24 cellular contexts compared by ENCODE assay signal in the genomic region with DNA sequence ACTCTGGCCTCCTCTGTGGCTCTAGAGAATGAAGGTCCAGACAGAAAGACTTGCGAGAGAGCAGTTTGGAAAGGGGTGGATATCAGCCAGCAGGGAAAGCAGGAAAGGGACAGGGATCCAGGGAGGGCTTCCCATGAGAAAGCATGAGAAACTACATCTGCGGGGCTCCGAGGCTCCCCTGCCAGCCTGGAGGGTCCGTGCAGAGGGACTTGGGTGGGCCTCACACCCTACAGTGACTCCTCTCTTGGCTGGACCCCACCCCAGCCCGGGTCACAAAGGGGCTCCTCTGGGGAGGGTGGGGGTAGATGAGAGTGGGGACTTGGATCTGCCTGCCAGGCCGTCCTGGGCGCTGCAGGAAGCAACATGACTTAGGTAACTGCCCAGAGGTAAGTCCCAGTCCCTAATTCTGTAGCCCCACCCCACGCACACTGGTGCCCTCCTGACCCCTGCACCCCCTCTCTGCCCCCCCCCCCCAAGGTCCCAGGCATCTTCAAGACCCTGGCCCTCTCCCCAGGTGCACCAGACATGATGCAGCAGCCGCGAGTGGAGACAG. TPM values are rescaled to one million over a fixed set of nuclear protein-coding genes. Genes with fewer than 3 reads are reported as not detected.
DNase-seq lines count a peak whose midpoint lies in the region; ATAC-seq and TF ChIP-seq lines count a peak whose summit lies in the region.
"Had no signal": no experiment of that assay in that cellular context is flagged by ENCODE, and none has a peak within 500 bp of the region (broad histone marks: within the 10 kb centered on the region; RNA-seq: fewer than 3 reads in every experiment).

TMEM239 (plus strand) TSS at position 335 of the 553 bp plus-strand sequence; CDS start at position 526, 191 bp downstream.

- no peaks in the 10 kb centered on the region for H4K20me1 ChIP-seq in PC-3 (ENCODE audit: low read length)
- no peaks in the 10 kb centered on the region for H4K20me1 ChIP-seq in fibroblast of lung (ENCODE audit: control insufficient read depth, extremely low read depth, insufficient read depth, low read length)

- H3K9me3 ChIP-seq in PC-3 (ENCODE audit: low read length) (no peaks in the 10 kb centered on the region), fibroblast of lung (ENCODE audit: control insufficient read depth, insufficient read depth, low read depth, low read length) (no peaks in the 10 kb centered on the region), sigmoid colon (peaks cover 0 to 9% (median 0%) of the 10 kb centered on the region in 4 donors)
- H3K9me3 ChIP-seq: upper lobe of left lung had no signal

- intact Hi-C loops in PC-3 (cut with micrococcal nuclease) = no loop called here
- intact Hi-C loops in sigmoid colon (cut with DNase I) = no loop called here

- CTCF ChIA-PET in PC-3 (lab: Charles Lee) = no interaction called here

- H3K9ac ChIP-seq in PC-3 (ENCODE audit: low read length) = peak within 1 kb of the TSS; percentile 26; the same call in 1 of the 2 replicates
- H3K9ac ChIP-seq in fibroblast of lung (ENCODE audit: insufficient read depth, low read length) = no peak within 1 kb of the TSS

- WGBS in sigmoid colon, 2 donors = 78 to 89% methylated on average over 10 of the region's 10 CpGs

- no peak within 1 kb of the TSS for H3K4me3 Mint-ChIP-seq in stimulated activated memory B cell treated with anti-CD40 and anti-IgM and Interleukin-4, amounts not matched to agents 10 μg/mL and 1 μg/mL and 100 μg/mL, for 72 hours
- H3K4me3 Mint-ChIP-seq: CD4-positive, alpha-beta T cell; effector memory CD8-positive, alpha-beta T cell had no signal

- BruUV-seq in PC-3 (replicated peaks; lab: Mats Ljungman, UMichigan) = no TSS peak

- no peak for TF ChIP-seq POLR2A in sigmoid colon (IDR thresholded peaks at IDR 0.05)

- POLR2A ChIA-PET in PC-3 (lab: Charles Lee; ENCODE audit: unreplicated experiment) = no interaction called here

- no peaks in the 10 kb centered on the region for H3K27me3 ChIP-seq in PC-3 (ENCODE audit: low read length)
- peaks cover 7% of the 10 kb centered on the region for H3K27me3 ChIP-seq in fibroblast of lung (ENCODE audit: control insufficient read depth, insufficient read depth, low read length)
- H3K27me3 ChIP-seq in sigmoid colon = peaks cover 6 to 47% (median 27%) of the 10 kb centered on the region in 3 donors

- peaks cover 8% of the 10 kb centered on the region for H3K4me1 Mint-ChIP-seq in stimulated activated memory B cell treated with anti-CD40 and anti-IgM and Interleukin-4, amounts not matched to agents 10 μg/mL and 1 μg/mL and 100 μg/mL, for 72 hours

- peak within 1 kb of the TSS; percentile 75; the same call in 1 of the 2 replicates for H3K4me2 ChIP-seq in PC-3 (ENCODE audit: low read length)
- no peak within 1 kb of the TSS for H3K4me2 ChIP-seq in fibroblast of lung (ENCODE audit: extremely low read depth, insufficient read depth, low read length)

- TF ChIP-seq CTCF in PC-3 (conservative IDR thresholded peaks at IDR 0.05; ENCODE audit: low read depth, low read length) (no peak), fibroblast of lung (conservative IDR thresholded peaks at IDR 0.05 in 1 of 2, IDR thresholded peaks at IDR 0.05 in 1 of 2; ENCODE audit: low read depth in 1 of 2, low read length in 2 of 2) (no peak), sigmoid colon (IDR thresholded peaks at IDR 0.05) (no peak)

- H2AFZ ChIP-seq in PC-3 (ENCODE audit: low read length) (no peak within 1 kb of the TSS), fibroblast of lung (ENCODE audit: low read length) (no peak within 1 kb of the TSS)

- no peaks in the 10 kb centered on the region for H3K9me2 ChIP-seq in PC-3 (replicated peaks; ENCODE audit: low read length)

- H3K27ac Mint-ChIP-seq in stimulated activated memory B cell treated with anti-CD40 and anti-IgM and Interleukin-4, amounts not matched to agents 10 μg/mL and 1 μg/mL and 100 μg/mL, for 72 hours = no peak within 1 kb of the TSS
- H3K27ac Mint-ChIP-seq: CD4-positive, alpha-beta T cell; effector memory CD8-positive, alpha-beta T cell had no signal

- peak within 1 kb of the TSS; percentile 70 for H3K27ac ChIP-seq in PC-3 (ENCODE audit: low read length)
- peak within 1 kb of the TSS; percentile 81 for H3K27ac ChIP-seq in fibroblast of lung (ENCODE audit: insufficient read depth, low read length)
- H3K27ac ChIP-seq in sigmoid colon = no peak within 1 kb of the TSS
- H3K27ac ChIP-seq: left ventricle myocardium inferior, SK-N-MC, upper lobe of left lung had no signal

- H3K4me3 ChIP-seq in PC-3 (ENCODE audit: low read length) (no peak within 1 kb of the TSS), fibroblast of lung (replicated peaks in 1 of 4; ENCODE audit: control extremely low read depth in 1 of 4, insufficient read depth in 1 of 4, low read depth in 3 of 4, low read length in 4 of 4) (no peak within 1 kb of the TSS), sigmoid colon (no peak within 1 kb of the TSS)
- H3K4me3 ChIP-seq: GM12878, left ventricle myocardium inferior, SK-N-MC, upper lobe of left lung had no signal

- H3K9me3 Mint-ChIP-seq in stimulated activated memory B cell treated with anti-CD40 and anti-IgM and Interleukin-4, amounts not matched to agents 10 μg/mL and 1 μg/mL and 100 μg/mL, for 72 hours = peaks cover 7% of the 10 kb centered on the region
- H3K9me3 Mint-ChIP-seq: effector memory CD8-positive, alpha-beta T cell had no signal

- no peak for ATAC-seq in PC-3
- ATAC-seq in stimulated activated memory B cell treated with anti-CD40 and anti-IgM and Interleukin-4, amounts not matched to agents 10 μg/mL and 1 μg/mL and 100 μg/mL, for 72 hours = peak; percentile 4

- H3K36me3 ChIP-seq in PC-3 (ENCODE audit: low read depth, low read length) = no peaks in the 10 kb centered on the region
- H3K36me3 ChIP-seq in fibroblast of lung (ENCODE audit: control insufficient read depth, insufficient read depth, low read length) = no peaks in the 10 kb centered on the region
- no peaks in the 10 kb centered on the region for H3K36me3 ChIP-seq in sigmoid colon
- H3K36me3 ChIP-seq: left ventricle myocardium inferior, upper lobe of left lung had no signal

- H3K79me2 ChIP-seq in PC-3 (ENCODE audit: low read length) = no peaks in the 10 kb centered on the region
- no peaks in the 10 kb centered on the region for H3K79me2 ChIP-seq in fibroblast of lung (ENCODE audit: control insufficient read depth, insufficient read depth, low read length)

- no peaks in the 10 kb centered on the region for H3F3A ChIP-seq in PC-3 (ENCODE audit: low read length, unreplicated experiment)

- H3K36me3 Mint-ChIP-seq in stimulated activated memory B cell treated with anti-CD40 and anti-IgM and Interleukin-4, amounts not matched to agents 10 μg/mL and 1 μg/mL and 100 μg/mL, for 72 hours = no peaks in the 10 kb centered on the region

- no peak for TF ChIP-seq EP300 in sigmoid colon (IDR thresholded peaks at IDR 0.05)

- H3K4me1 ChIP-seq in PC-3 (ENCODE audit: insufficient read depth, low read length) (peaks cover 19% of the 10 kb centered on the region), fibroblast of lung (ENCODE audit: control insufficient read depth, extremely low read depth, insufficient read depth, low read length) (peaks cover 24% of the 10 kb centered on the region), sigmoid colon (peaks cover 0 to 10% (median 1%) of the 10 kb centered on the region in 4 donors)

- H3K27me3 Mint-ChIP-seq in stimulated activated memory B cell treated with anti-CD40 and anti-IgM and Interleukin-4, amounts not matched to agents 10 μg/mL and 1 μg/mL and 100 μg/mL, for 72 hours = peaks cover 98% of the 10 kb centered on the region

- DNase-seq in activated CD8-positive, alpha-beta memory T cell treated with anti-CD3 and anti-CD28 coated beads, Interleukin-2, amount 50 U/mL, for 48 hours = peak; percentile 39
- DNase-seq in activated CD8-positive, alpha-beta memory T cell treated with anti-CD3 and anti-CD28 coated beads, Interleukin-2, amount 50 U/mL, for 4 hours = no peak
- DNase-seq in PC-3 (no peak), fibroblast of lung (ENCODE audit: low read depth in 2 of 2) (no peak), sigmoid colon (no peak), NCI-H2171 (lab: John Stamatoyannopoulos, UW) (no peak)
- no peak for DNase-seq in effector CD4-positive, alpha-beta T cell
- DNase-seq: activated CD4-positive, alpha-beta T cell treated with anti-CD3 and anti-CD28 coated beads for 1 hour; activated effector memory CD4-positive, alpha-beta T cell treated with Interleukin-2 at 50 U/mL for 16 hours; anterior cingulate cortex; CD4-positive, alpha-beta T cell; cerebellar nuclear complex; effector memory CD8-positive, alpha-beta T cell; left ventricle myocardium inferior; nucleus accumbens; stimulated activated naive CD4-positive, alpha-beta T cell treated with Interleukin-2 at 50 U/mL for 16 hours; T1000 had no signal

RNA-seq across cellular contexts. Expression of gene TMEM239, which starts in this region (rescaled TPM):
- total RNA-seq in PC-3 (2014; rRNA removed) (0.04 TPM in 1 of 2 replicates, not detected in the other), fibroblast of lung (under 0.01 TPM in 1 of 2 replicates, not detected in the other), sigmoid colon (under 1 TPM in 1 of 4 donors, not detected in 3; 0.28 TPM)
- polyA plus RNA-seq in fibroblast of lung (0.03 TPM in 1 of 2 replicates, not detected in the other), sigmoid colon (not detected)
- not detected in 2 replicates for polyA plus RNA-seq in fibroblast of lung (2012)
- not detected in 2 replicates for polyA minus RNA-seq in fibroblast of lung (ENCODE audit: low replicate concordance)
- total RNA-seq: A172; CD4-positive, alpha-beta T cell; GM12878; HT1080; left ventricle myocardium inferior; LHCN-M2; upper lobe of left lung had no signal
- polyA plus RNA-seq: GM12878 had no signal

Comparison
In these comparisons a context has a peak if more than half of its experiments do, and no peak if none do; other contexts are left out.
1. H3K27ac ChIP-seq: peak in PC-3 (single experiment) and fibroblast of lung (single experiment); none in sigmoid colon (0 of 4).